ENCODE assay signal across 26 cellular contexts in genomic region chrX:133580630-133581029, GRCh38.
DNase-seq lines count a peak whose midpoint lies in the region; ATAC-seq and TF ChIP-seq lines count a peak whose summit lies in the region.
"Had no signal": no experiment of that assay in that cellular context is flagged by ENCODE, and none has a peak within 500 bp of the region (broad histone marks: within the 10 kb centered on the region; RNA-seq: fewer than 3 reads in every experiment).

No MANE protein-coding gene starts in this region.

- H3K4me1 ChIP-seq in HEK293 (ENCODE audit: control insufficient read depth, insufficient read depth, low read length) (no peaks in the 10 kb centered on the region), adipocyte (ENCODE audit: control insufficient read depth, insufficient read depth, low read length) (no peaks in the 10 kb centered on the region), left lung (no peaks in the 10 kb centered on the region)
- H3K4me1 ChIP-seq: Caco-2 had no signal

- no peak for TF ChIP-seq CTCF in HEK293 (tag by site-specific recombination; IDR thresholded peaks at IDR 0.05)
- TF ChIP-seq CTCF in left lung (IDR thresholded peaks at IDR 0.05): no peak
- no peak for TF ChIP-seq CTCF in activated CD8-positive, alpha-beta T cell treated with anti-CD3 and anti-CD28 coated beads for 36 hours (IDR thresholded peaks at IDR 0.05)

- no peaks in the 10 kb centered on the region for H3K4me1 Mint-ChIP-seq in activated CD8-positive, alpha-beta T cell treated with anti-CD3 and anti-CD28 coated beads for 36 hours (ENCODE audit: low read depth)
- H3K4me1 Mint-ChIP-seq: activated CD4-positive, alpha-beta T cell treated with anti-CD3 and anti-CD28 coated beads for 36 hours; activated naive CD4-positive, alpha-beta T cell treated with anti-CD3 and anti-CD28 coated beads, Interleukin-2, amount 10 ng/mL, durations not matched to agents 7 days and 5 days; central memory CD8-positive, alpha-beta T cell had no signal

- no peaks in the 10 kb centered on the region for H3K36me3 ChIP-seq in HEK293 (ENCODE audit: control insufficient read depth in 2 of 2, insufficient read depth in 1 of 2, low read length in 2 of 2)
- H3K36me3 ChIP-seq in adipocyte (ENCODE audit: control insufficient read depth, insufficient read depth, low read length, severe bottlenecking): no peaks in the 10 kb centered on the region
- H3K36me3 ChIP-seq in left lung: no peaks in the 10 kb centered on the region
- H3K36me3 ChIP-seq: MG63, neutrophil, SJSA1, thoracic aorta had no signal

- H3K36me3 Mint-ChIP-seq in activated CD8-positive, alpha-beta T cell treated with anti-CD3 and anti-CD28 coated beads for 36 hours (ENCODE audit: low read depth): no peaks in the 10 kb centered on the region
- H3K36me3 Mint-ChIP-seq: activated naive CD4-positive, alpha-beta T cell treated with anti-CD3 and anti-CD28 coated beads, Interleukin-2, amount 10 ng/mL, durations not matched to agents 7 days and 5 days had no signal

- no peaks in the 10 kb centered on the region for H3K9me3 Mint-ChIP-seq in activated CD8-positive, alpha-beta T cell treated with anti-CD3 and anti-CD28 coated beads for 36 hours
- H3K9me3 Mint-ChIP-seq: activated naive CD4-positive, alpha-beta T cell treated with anti-CD3 and anti-CD28 coated beads, Interleukin-2, amount 10 ng/mL, durations not matched to agents 7 days and 5 days had no signal

- H3K9me3 ChIP-seq in HEK293 (ENCODE audit: control insufficient read depth, insufficient read depth, low read depth, low read length) (no peaks in the 10 kb centered on the region), adipocyte (ENCODE audit: control insufficient read depth, low read length) (no peaks in the 10 kb centered on the region), left lung (no peaks in the 10 kb centered on the region)
- H3K9me3 ChIP-seq: Caco-2, MG63, neutrophil, SJSA1, thoracic aorta had no signal

- CTCF ChIA-PET in HEK293 (lab: Yijun Ruan, JAX): interaction anchor here (0.6 kb wide), 1 partner anchor 42 kb away, joined by 3 read pairs; no protein-coding TSS in a partner anchor
- CTCF ChIA-PET in activated CD8-positive, alpha-beta T cell treated with anti-CD3 and anti-CD28 coated beads for 36 hours (lab: Charles Lee): no interaction called here

- H3K4me3 ChIP-seq in HEK293 (ENCODE audit: low read depth, low read length) (no peak overlapping the region), adipocyte (ENCODE audit: low read length) (no peak overlapping the region), left lung (no peak overlapping the region)
- H3K4me3 ChIP-seq: dorsolateral prefrontal cortex, MG63, SJSA1, smooth muscle cell, thoracic aorta had no signal

- H3K27me3 Mint-ChIP-seq in activated CD8-positive, alpha-beta T cell treated with anti-CD3 and anti-CD28 coated beads for 36 hours: no peaks in the 10 kb centered on the region
- H3K27me3 Mint-ChIP-seq: activated CD4-positive, alpha-beta T cell treated with anti-CD3 and anti-CD28 coated beads for 36 hours; central memory CD8-positive, alpha-beta T cell had no signal

- H3K27ac ChIP-seq in HEK293 (ENCODE audit: extremely low read depth, low read depth, low read length): no peak overlapping the region
- H3K27ac ChIP-seq in left lung: no peak overlapping the region
- H3K27ac ChIP-seq: dorsolateral prefrontal cortex, neutrophil, SJSA1, thoracic aorta had no signal

- ATAC-seq in GM18498 (IDR thresholded peaks at IDR 0.05; ENCODE audit: unreplicated experiment) (no peak), left lung (no peak)
- ATAC-seq in activated CD8-positive, alpha-beta T cell treated with anti-CD3 and anti-CD28 coated beads for 36 hours: no peak
- ATAC-seq: activated CD4-positive, alpha-beta T cell treated with anti-CD3 and anti-CD28 coated beads for 36 hours had no signal

- no peak overlapping the region for H3K27ac Mint-ChIP-seq in activated CD8-positive, alpha-beta T cell treated with anti-CD3 and anti-CD28 coated beads for 36 hours
- H3K27ac Mint-ChIP-seq: activated CD4-positive, alpha-beta T cell treated with anti-CD3 and anti-CD28 coated beads for 36 hours; activated naive CD4-positive, alpha-beta T cell treated with anti-CD3 and anti-CD28 coated beads, Interleukin-2, amount 10 ng/mL, durations not matched to agents 7 days and 5 days had no signal

- intact Hi-C loops in left lung (cut with DNase I): no loop called here
- intact Hi-C loops in activated CD8-positive, alpha-beta T cell treated with anti-CD3 and anti-CD28 coated beads for 36 hours (cut with micrococcal nuclease): no loop called here

- DNase-seq in AG20443 (ENCODE audit: low spot score) (peak; percentile 9), adipocyte (ENCODE audit: low read depth) (peak; percentile 59), left kidney (ENCODE audit: low read depth, low spot score) (peak; percentile 3), SK-N-DZ (ENCODE audit: low spot score) (no peak), left lung (no peak)
- DNase-seq in activated CD8-positive, alpha-beta T cell treated with anti-CD3 and anti-CD28 coated beads for 36 hours: no peak
- DNase-seq: activated CD4-positive, alpha-beta T cell treated with anti-CD3 and anti-CD28 coated beads for 36 hours; activated naive CD4-positive, alpha-beta T cell treated with anti-CD3 and anti-CD28 coated beads, Interleukin-2, amount 10 ng/mL, durations not matched to agents 7 days and 5 days; AML-193; anterior cingulate cortex; Caco-2; dorsolateral prefrontal cortex; H7; kidney; MG63; NCI-H187 treated with DMSO at 0.1 percent for 48 hours; NCI-H345; stimulated activated CD4-positive, alpha-beta T cell treated with anti-CD3 and anti-CD28 coated beads, Interleukin-2, amount 100 ng/mL, for 48 hours; stimulated activated naive CD4-positive, alpha-beta T cell had no signal

- H3K27me3 ChIP-seq in adipocyte (replicated peaks; ENCODE audit: control insufficient read depth, insufficient read depth, low read length): peaks cover 6% of the 10 kb centered on the region
- H3K27me3 ChIP-seq in left lung: no peaks in the 10 kb centered on the region
- H3K27me3 ChIP-seq: MG63, neutrophil, SJSA1 had no signal

- no peak overlapping the region for H3K9ac ChIP-seq in adipocyte (ENCODE audit: low read length)

- H3K4me3 Mint-ChIP-seq in activated CD8-positive, alpha-beta T cell treated with anti-CD3 and anti-CD28 coated beads for 36 hours: no peak overlapping the region
- H3K4me3 Mint-ChIP-seq: activated CD4-positive, alpha-beta T cell treated with anti-CD3 and anti-CD28 coated beads for 36 hours; activated naive CD4-positive, alpha-beta T cell treated with anti-CD3 and anti-CD28 coated beads, Interleukin-2, amount 10 ng/mL, durations not matched to agents 7 days and 5 days; central memory CD8-positive, alpha-beta T cell had no signal

- POLR2A ChIA-PET in HEK293 (lab: Yijun Ruan, JAX): no interaction called here
- POLR2A ChIA-PET in activated CD8-positive, alpha-beta T cell treated with anti-CD3 and anti-CD28 coated beads for 36 hours (lab: Charles Lee): no interaction called here

TF ChIP-seq in HEK293, 187 proteins besides CTCF, POLR2A, EP300 and RAD21:
- no peak for TF ChIP-seq ZSCAN30 (tag by site-specific recombination; IDR thresholded peaks at IDR 0.05)
- TF ChIP-seq ZFHX2 (tag by site-specific recombination; conservative IDR thresholded peaks at IDR 0.05): peak; percentile 37
- TF ChIP-seq EGR2 (tag by site-specific recombination; IDR thresholded peaks at IDR 0.05; ENCODE audit: low read depth): 0 out of 2 replicates have a peak, but pooled peaks have one; percentile 15
- TF ChIP-seq REPIN1 (tag by site-specific recombination; IDR thresholded peaks at IDR 0.05; ENCODE audit: low read depth): no peak
TF ChIP-seq in HEK293: peak in this region for 2.

Comparison
In these comparisons a context has a peak if more than half of its experiments do, and no peak if none do; other contexts are left out.
1. DNase-seq: peak in AG20443 (single experiment), adipocyte (single experiment) and left kidney (single experiment); none in SK-N-DZ (single experiment), left lung (0 of 2) and activated CD8-positive, alpha-beta T cell treated with anti-CD3 and anti-CD28 coated beads for 36 hours (single experiment).